ENCODE assay signal across 12 cellular contexts in the genomic region with DNA sequence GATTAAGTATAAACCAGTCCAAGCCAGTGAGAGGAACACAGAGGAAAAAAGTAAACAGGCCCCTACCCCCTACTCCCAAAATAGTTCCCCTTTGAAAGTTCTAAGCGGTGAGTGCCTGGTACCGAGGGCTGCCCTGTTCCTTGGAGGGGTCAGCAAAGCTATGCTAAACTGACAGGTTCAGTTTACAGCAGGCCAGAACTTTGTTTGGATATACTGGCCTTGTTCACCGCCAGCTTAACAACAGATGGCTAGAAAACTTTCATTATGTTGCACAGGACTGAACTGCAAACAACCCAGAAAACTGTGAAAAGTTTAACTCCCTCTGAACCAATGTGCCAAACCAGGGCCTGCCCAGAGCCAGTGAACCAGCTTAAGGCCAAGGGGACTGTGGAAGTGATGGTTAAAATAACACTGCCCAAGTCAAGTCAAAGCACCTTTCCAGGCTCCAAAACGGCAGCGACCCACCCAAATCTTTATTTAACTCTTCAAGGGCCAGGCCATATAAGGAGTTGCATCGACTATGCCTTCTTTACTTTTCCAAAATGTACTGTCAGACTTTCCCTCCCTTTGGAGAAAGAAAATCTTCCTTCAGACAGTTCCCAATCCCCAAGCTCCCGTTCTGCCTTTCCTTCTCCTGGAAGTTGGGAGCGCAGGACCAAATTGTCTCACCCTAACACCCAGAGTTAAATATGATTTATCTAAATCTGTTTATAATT.
DNase-seq lines count a peak whose midpoint lies in the region; ATAC-seq and TF ChIP-seq lines count a peak whose summit lies in the region.
"Had no signal": no experiment of that assay in that cellular context is flagged by ENCODE, and none has a peak within 500 bp of the region (broad histone marks: within the 10 kb centered on the region; RNA-seq: fewer than 3 reads in every experiment).

No MANE protein-coding gene starts in this region.

- 82% methylated on average over 8 of the region's 8 CpGs for WGBS in suprapubic skin

- H3K27ac ChIP-seq in thoracic aorta (peak overlapping the region; percentile 75 to 92), dorsolateral prefrontal cortex (peak overlapping the region in 5 of 59 donors; percentile 10 to 41 (median 21)), suprapubic skin (no peak overlapping the region)
- H3K27ac ChIP-seq: epithelial cell of prostate had no signal

- intact Hi-C loops in dorsolateral prefrontal cortex (cut with DNase I) = no loop called here

- no peaks in the 10 kb centered on the region for H3K36me3 ChIP-seq in mucosa of stomach (ENCODE audit: control insufficient read depth, insufficient read depth, low read length)
- H3K36me3 ChIP-seq in thoracic aorta = no peaks in the 10 kb centered on the region
- H3K36me3 ChIP-seq in suprapubic skin = no peaks in the 10 kb centered on the region

- no peak overlapping the region for H3K4me3 Mint-ChIP-seq in activated T-cell treated with anti-CD3 and anti-CD28 coated beads, Interleukin-2, amount 50 U/mL, for 72 hours
- no peak overlapping the region for H3K4me3 Mint-ChIP-seq in activated T-cell treated with anti-CD3 and anti-CD28 coated beads, Interleukin-2, amount 50 U/mL, for 4 hours

- TF ChIP-seq POLR2A in suprapubic skin (IDR thresholded peaks at IDR 0.05) = no peak

- DNase-seq in activated T-cell treated with anti-CD3 and anti-CD28 coated beads, Interleukin-2, amount 50 U/mL, for 72 hours = no peak
- no peak for DNase-seq in activated T-cell treated with anti-CD3 and anti-CD28 coated beads, Interleukin-2, amount 50 U/mL, for 4 hours
- DNase-seq in choroid plexus epithelial cell (ENCODE audit: low read depth) (peak; percentile 93), thoracic aorta (ENCODE audit: low spot score) (no peak), dorsolateral prefrontal cortex (no peak), T1000 (lab: John Stamatoyannopoulos, UW) (no peak), suprapubic skin (ENCODE audit: low spot score in 2 of 2) (no peak)
- DNase-seq: DMS53, NCI-H1930 had no signal

- H3K9me3 ChIP-seq in mucosa of stomach (ENCODE audit: control insufficient read depth, low read length) = no peaks in the 10 kb centered on the region
- H3K9me3 ChIP-seq in thoracic aorta = no peaks in the 10 kb centered on the region
- no peaks in the 10 kb centered on the region for H3K9me3 ChIP-seq in suprapubic skin
- H3K9me3 ChIP-seq: A549 had no signal

- ATAC-seq in activated T-cell treated with anti-CD3 and anti-CD28 coated beads, Interleukin-2, amount 50 U/mL, for 72 hours (replicated peaks in 1 of 2) = no peak
- no peak for ATAC-seq in activated T-cell treated with anti-CD3 and anti-CD28 coated beads, Interleukin-2, amount 50 U/mL, for 4 hours
- ATAC-seq in thoracic aorta (ENCODE audit: insufficient number of reproducible peaks, low FRiP score, low read depth) = no peak
- ATAC-seq: A549 had no signal

- H3K4me3 ChIP-seq in choroid plexus epithelial cell (ENCODE audit: low read depth, low read length) (no peak overlapping the region), mucosa of stomach (ENCODE audit: low read length) (no peak overlapping the region), thoracic aorta (peak overlapping the region; percentile 47), dorsolateral prefrontal cortex (no peak overlapping the region), suprapubic skin (no peak overlapping the region)
- H3K4me3 ChIP-seq: A549 had no signal

- peaks cover 0 to under 1% of the 10 kb centered on the region in 2 donors for H3K9me3 Mint-ChIP-seq in activated T-cell treated with anti-CD3 and anti-CD28 coated beads, Interleukin-2, amount 50 U/mL, for 72 hours
- no peaks in the 10 kb centered on the region for H3K9me3 Mint-ChIP-seq in activated T-cell treated with anti-CD3 and anti-CD28 coated beads, Interleukin-2, amount 50 U/mL, for 4 hours

- no peak for TF ChIP-seq CTCF in choroid plexus epithelial cell (conservative IDR thresholded peaks at IDR 0.05; ENCODE audit: low read depth, low read length)
- TF ChIP-seq CTCF in thoracic aorta (IDR thresholded peaks at IDR 0.05) = no peak
- no peak for TF ChIP-seq CTCF in dorsolateral prefrontal cortex (IDR thresholded peaks at IDR 0.05 in 54 of 56, conservative IDR thresholded peaks at IDR 0.05 in 2 of 56; ENCODE audit: low read depth in 1 of 56, partially characterized antibody in 56 of 56)
- no peak for TF ChIP-seq CTCF in suprapubic skin (IDR thresholded peaks at IDR 0.05)

- TF ChIP-seq EP300 in suprapubic skin (IDR thresholded peaks at IDR 0.05) = no peak

- H3K36me3 Mint-ChIP-seq in activated T-cell treated with anti-CD3 and anti-CD28 coated beads, Interleukin-2, amount 50 U/mL, for 72 hours (ENCODE audit: insufficient read depth in 2 of 2) = peaks cover 0 to 2% of the 10 kb centered on the region in 2 donors
- H3K36me3 Mint-ChIP-seq in activated T-cell treated with anti-CD3 and anti-CD28 coated beads, Interleukin-2, amount 50 U/mL, for 4 hours (ENCODE audit: insufficient read depth) = peaks cover 12% of the 10 kb centered on the region

- peaks cover 87% of the 10 kb centered on the region for H3K4me1 Mint-ChIP-seq in activated T-cell treated with anti-CD3 and anti-CD28 coated beads, Interleukin-2, amount 50 U/mL, for 72 hours (ENCODE audit: low read depth)
- peaks cover 81% of the 10 kb centered on the region for H3K4me1 Mint-ChIP-seq in activated T-cell treated with anti-CD3 and anti-CD28 coated beads, Interleukin-2, amount 50 U/mL, for 4 hours (ENCODE audit: low read depth)

- H3K27me3 Mint-ChIP-seq in activated T-cell treated with anti-CD3 and anti-CD28 coated beads, Interleukin-2, amount 50 U/mL, for 72 hours (ENCODE audit: low read depth) = no peaks in the 10 kb centered on the region
- H3K27me3 Mint-ChIP-seq in activated T-cell treated with anti-CD3 and anti-CD28 coated beads, Interleukin-2, amount 50 U/mL, for 4 hours (ENCODE audit: low read depth) = no peaks in the 10 kb centered on the region

- H3K27me3 ChIP-seq in mucosa of stomach (ENCODE audit: control insufficient read depth, insufficient read depth, low read length) = no peaks in the 10 kb centered on the region
- no peaks in the 10 kb centered on the region for H3K27me3 ChIP-seq in thoracic aorta (replicated peaks; ENCODE audit: insufficient read depth)
- no peaks in the 10 kb centered on the region for H3K27me3 ChIP-seq in dorsolateral prefrontal cortex
- no peaks in the 10 kb centered on the region for H3K27me3 ChIP-seq in suprapubic skin

- H3K4me1 ChIP-seq in mucosa of stomach (ENCODE audit: control insufficient read depth, insufficient read depth, low read length) (peaks cover 51% of the 10 kb centered on the region), thoracic aorta (ENCODE audit: control insufficient read depth in 1 of 2, low read depth in 2 of 2) (peaks cover 14 to 57% of the 10 kb centered on the region in 2 donors), suprapubic skin (peaks cover 17% of the 10 kb centered on the region)

- H3K9ac ChIP-seq in mucosa of stomach (ENCODE audit: low read length) = peak overlapping the region; percentile 19

- H3K27ac Mint-ChIP-seq in activated T-cell treated with anti-CD3 and anti-CD28 coated beads, Interleukin-2, amount 50 U/mL, for 72 hours = peak overlapping the region; percentile 51
